ENCODE assay signal across 1 cellular context in the genomic region with DNA sequence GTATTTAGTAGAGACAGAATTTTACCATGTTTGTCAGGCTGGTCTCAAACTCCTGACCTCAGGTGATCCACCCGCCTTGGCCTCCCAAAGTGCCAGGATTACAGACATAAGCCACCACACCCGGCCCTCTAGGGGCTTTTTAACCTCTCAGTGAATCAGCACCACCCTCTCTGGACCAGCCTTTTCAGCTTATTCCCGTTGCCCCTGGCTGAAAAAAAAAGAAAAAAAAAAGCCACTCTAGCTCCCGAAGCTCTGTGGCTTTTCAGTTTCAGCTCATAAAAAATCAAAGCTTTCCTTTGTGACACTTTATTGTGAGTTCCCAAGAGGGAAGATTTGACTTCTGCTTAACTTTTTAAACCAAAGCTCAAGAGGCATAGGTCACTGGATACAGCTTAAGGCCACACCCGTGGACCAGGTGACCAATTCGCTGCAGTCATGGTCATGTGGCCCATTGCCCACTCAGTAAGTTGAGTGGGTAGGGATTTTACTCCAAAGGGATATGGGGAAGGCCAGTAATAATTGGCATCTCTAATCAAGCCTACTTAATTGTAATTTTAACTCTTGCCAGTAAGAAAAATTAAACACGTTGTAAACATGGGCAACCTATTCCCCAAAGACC.
TF ChIP-seq lines count a peak whose summit lies in the region.

No MANE protein-coding gene starts in this region.

TF ChIP-seq in A549, 52 proteins besides CTCF, POLR2A, EP300 and RAD21 (continued from another document):
- TF ChIP-seq REST (IDR thresholded peaks at IDR 0.05), result peak; percentile 74
